Comparison of ENCODE assay signal across 19 cellular contexts in genomic region chr17:77304746-77305473, GRCh38.
DNase-seq lines count a peak whose midpoint lies in the region; ATAC-seq and TF ChIP-seq lines count a peak whose summit lies in the region.
"Had no signal": no experiment of that assay in that cellular context is flagged by ENCODE, and none has a peak within 500 bp of the region (broad histone marks: within the 10 kb centered on the region; RNA-seq: fewer than 3 reads in every experiment).

No MANE protein-coding gene starts in this region.

- H3K4me3 ChIP-seq in right atrium auricular region = no peak overlapping the region
- H3K4me3 ChIP-seq in brain microvascular endothelial cell (ENCODE audit: low read depth, low read length) = no peak overlapping the region
- H3K4me3 ChIP-seq: Peyer's patch had no signal

- peaks cover 3% of the 10 kb centered on the region for H3K27me3 Mint-ChIP-seq in nephron (ENCODE audit: low read depth)
- H3K27me3 Mint-ChIP-seq: progenitor cell of endocrine pancreas had no signal

- H3K27me3 ChIP-seq in right atrium auricular region (no peaks in the 10 kb centered on the region), brain microvascular endothelial cell (replicated peaks) (no peaks in the 10 kb centered on the region)
- H3K27me3 ChIP-seq: foreskin keratinocyte, Peyer's patch had no signal

- ATAC-seq in Right ventricle myocardium superior (ENCODE audit: poor library complexity) (no peak), GM19351 (IDR thresholded peaks at IDR 0.05; ENCODE audit: unreplicated experiment) (no peak)
- ATAC-seq: foreskin keratinocyte had no signal

- in situ Hi-C loops in brain microvascular endothelial cell (cut with HindIII; ENCODE audit: low pct_ligation_motif_present, low sequenced_read_pairs) = no loop called here

- H3K9me3 Mint-ChIP-seq in nephron = no peaks in the 10 kb centered on the region
- H3K9me3 Mint-ChIP-seq: endodermal cell, immature natural killer cell had no signal

- peak overlapping the region; percentile 66 to 90 (median 85) for H3K27ac Mint-ChIP-seq in nephron
- H3K27ac Mint-ChIP-seq: endodermal cell, immature natural killer cell had no signal

- H3K4me3 Mint-ChIP-seq in nephron = no peak overlapping the region
- H3K4me3 Mint-ChIP-seq: endodermal cell, immature natural killer cell had no signal

- peak; percentile 34 for DNase-seq in Right ventricle myocardium superior
- no peak for DNase-seq in right atrium auricular region (ENCODE audit: low spot score)
- no peak for DNase-seq in brain microvascular endothelial cell
- no peak for DNase-seq in activated gamma-delta T cell treated with Interleukin-2 at 50 U/mL for 16 hours
- DNase-seq in posterior cingulate gyrus = no peak
- no peak for DNase-seq in activated CD4-positive, alpha-beta T cell treated with anti-CD3 and anti-CD28 coated beads, Interleukin-2, amount 50 U/mL, for 1 hour
- DNase-seq: ACHN; activated CD4-positive, alpha-beta T cell treated with anti-CD3 and anti-CD28 coated beads for 1 hour; activated CD8-positive, alpha-beta memory T cell treated with anti-CD3 and anti-CD28 coated beads, Interleukin-2, amount 50 U/mL, for 4 hours; activated naive CD4-positive, alpha-beta T cell treated with anti-CD3 and anti-CD28 coated beads, Interleukin-2, amount 50 U/mL, for 16 hours; endodermal cell; foreskin keratinocyte; immature natural killer cell; NCI-H1930; NCI-H748 treated with DMSO at 0.1 percent for 48 hours had no signal

- TF ChIP-seq CTCF in right atrium auricular region (IDR thresholded peaks at IDR 0.05) (no peak), brain microvascular endothelial cell (IDR thresholded peaks at IDR 0.05; ENCODE audit: low read depth, low read length, missing control alignments) (no peak), nephron (IDR thresholded peaks at IDR 0.05; ENCODE audit: unreplicated experiment in 3 of 3) (no peak)

- no peaks in the 10 kb centered on the region for H3K36me3 Mint-ChIP-seq in nephron (ENCODE audit: low read depth)
- H3K36me3 Mint-ChIP-seq: immature natural killer cell had no signal

- peaks cover 41% of the 10 kb centered on the region for H3K4me1 Mint-ChIP-seq in nephron
- H3K4me1 Mint-ChIP-seq: immature natural killer cell had no signal

- H3K36me3 ChIP-seq in right atrium auricular region (no peaks in the 10 kb centered on the region), brain microvascular endothelial cell (replicated peaks) (no peaks in the 10 kb centered on the region)

- intact Hi-C loops in Right ventricle myocardium superior (cut with DNase I) = no loop called here
- intact Hi-C loops in posterior cingulate gyrus (cut with DNase I) = no loop called here

- peaks cover 0 to 24% of the 10 kb centered on the region in 2 donors for H3K4me1 ChIP-seq in right atrium auricular region

- H3K9me3 ChIP-seq in right atrium auricular region = no peaks in the 10 kb centered on the region
- H3K9me3 ChIP-seq: Peyer's patch had no signal

- no peak overlapping the region for H3K27ac ChIP-seq in right atrium auricular region
- peak overlapping the region; percentile 68 for H3K27ac ChIP-seq in brain microvascular endothelial cell
- H3K27ac ChIP-seq: foreskin keratinocyte had no signal
